ENCODE assay signal across 1 cellular context in the genomic region with DNA sequence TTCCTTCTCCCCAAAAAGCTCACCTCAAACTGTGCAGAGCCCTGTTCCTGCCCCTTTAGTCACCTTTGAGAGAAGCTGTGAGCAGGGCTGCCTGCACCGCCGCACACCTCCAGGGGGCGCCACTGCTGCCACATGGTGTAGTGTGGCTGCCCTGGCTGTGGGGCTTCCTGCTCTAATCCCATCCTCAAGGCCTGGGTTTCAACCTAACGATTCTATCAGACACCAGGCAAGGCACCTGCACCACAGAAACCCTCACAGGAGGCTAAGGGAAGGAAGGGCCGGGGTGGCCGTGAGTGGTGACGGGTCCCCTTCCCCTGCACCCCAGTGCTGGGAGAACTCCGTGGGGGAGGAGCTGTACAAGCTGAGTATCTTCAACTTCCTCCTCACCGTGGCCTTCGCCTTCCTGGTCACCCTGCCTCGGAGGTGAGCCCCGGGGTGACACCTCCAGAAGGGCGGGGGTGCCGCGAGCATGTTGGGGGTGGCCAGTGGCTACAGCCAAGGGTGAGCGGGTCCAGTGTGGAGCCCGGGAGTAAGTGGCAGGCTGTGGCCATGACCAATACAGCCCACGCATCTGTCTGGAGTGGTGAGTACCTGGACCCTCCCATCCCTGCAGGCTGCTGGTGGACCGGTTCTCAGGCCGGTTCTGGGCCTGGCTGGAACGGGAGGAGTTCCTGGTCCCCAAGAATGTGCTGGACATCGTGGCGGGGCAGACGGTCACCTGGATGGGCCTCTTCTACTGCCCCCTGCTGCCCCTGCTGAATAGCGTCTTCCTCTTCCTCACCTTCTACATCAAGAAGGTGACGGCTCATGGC.
TF ChIP-seq lines count a peak whose summit lies in the region.

No MANE protein-coding gene starts in this region.

TF ChIP-seq in HepG2, 621 proteins besides CTCF, POLR2A, EP300 and RAD21 (continued from another document):
- TF ChIP-seq ZNF788 (CRISPR knock-in tag; IDR thresholded peaks at IDR 0.05; ENCODE audit: borderline replicate concordance) (peak; percentile 55; the same call in 1 of the 2 replicates), ZNF670 (CRISPR knock-in tag; IDR thresholded peaks at IDR 0.05; ENCODE audit: borderline replicate concordance) (peak; percentile 73; the same call in 1 of the 2 replicates), ZEB1 (IDR thresholded peaks at IDR 0.05; ENCODE audit: insufficient replicate concordance, low read depth) (peak; percentile 41), ZNF318 (CRISPR knock-in tag; IDR thresholded peaks at IDR 0.05) (peak; percentile 18; the same call in 1 of the 2 replicates), MIER3 (CRISPR knock-in tag; IDR thresholded peaks at IDR 0.05; ENCODE audit: borderline replicate concordance) (0 out of 2 replicates have a peak, but pooled peaks have one; percentile 9), ZNF180 (CRISPR knock-in tag; IDR thresholded peaks at IDR 0.05; ENCODE audit: borderline replicate concordance, low read depth) (no peak), ZNF569 (CRISPR knock-in tag; IDR thresholded peaks at IDR 0.05; ENCODE audit: borderline replicate concordance) (no peak), ZNF615 (CRISPR knock-in tag; IDR thresholded peaks at IDR 0.05; ENCODE audit: borderline replicate concordance) (no peak), ZNF761 (CRISPR knock-in tag; conservative IDR thresholded peaks at IDR 0.05) (no peak), EEA1 (CRISPR knock-in tag; IDR thresholded peaks at IDR 0.05; ENCODE audit: borderline replicate concordance) (peak; percentile 46; the same call in 1 of the 2 replicates), GFI1 (CRISPR knock-in tag; IDR thresholded peaks at IDR 0.05; ENCODE audit: borderline replicate concordance) (no peak), FOXP4 (CRISPR knock-in tag; IDR thresholded peaks at IDR 0.05) (peak; percentile 21; the same call in 1 of the 2 replicates), ZNF263 (CRISPR knock-in tag; IDR thresholded peaks at IDR 0.05) (peak; percentile 72)
- TF ChIP-seq, protein P1, sequence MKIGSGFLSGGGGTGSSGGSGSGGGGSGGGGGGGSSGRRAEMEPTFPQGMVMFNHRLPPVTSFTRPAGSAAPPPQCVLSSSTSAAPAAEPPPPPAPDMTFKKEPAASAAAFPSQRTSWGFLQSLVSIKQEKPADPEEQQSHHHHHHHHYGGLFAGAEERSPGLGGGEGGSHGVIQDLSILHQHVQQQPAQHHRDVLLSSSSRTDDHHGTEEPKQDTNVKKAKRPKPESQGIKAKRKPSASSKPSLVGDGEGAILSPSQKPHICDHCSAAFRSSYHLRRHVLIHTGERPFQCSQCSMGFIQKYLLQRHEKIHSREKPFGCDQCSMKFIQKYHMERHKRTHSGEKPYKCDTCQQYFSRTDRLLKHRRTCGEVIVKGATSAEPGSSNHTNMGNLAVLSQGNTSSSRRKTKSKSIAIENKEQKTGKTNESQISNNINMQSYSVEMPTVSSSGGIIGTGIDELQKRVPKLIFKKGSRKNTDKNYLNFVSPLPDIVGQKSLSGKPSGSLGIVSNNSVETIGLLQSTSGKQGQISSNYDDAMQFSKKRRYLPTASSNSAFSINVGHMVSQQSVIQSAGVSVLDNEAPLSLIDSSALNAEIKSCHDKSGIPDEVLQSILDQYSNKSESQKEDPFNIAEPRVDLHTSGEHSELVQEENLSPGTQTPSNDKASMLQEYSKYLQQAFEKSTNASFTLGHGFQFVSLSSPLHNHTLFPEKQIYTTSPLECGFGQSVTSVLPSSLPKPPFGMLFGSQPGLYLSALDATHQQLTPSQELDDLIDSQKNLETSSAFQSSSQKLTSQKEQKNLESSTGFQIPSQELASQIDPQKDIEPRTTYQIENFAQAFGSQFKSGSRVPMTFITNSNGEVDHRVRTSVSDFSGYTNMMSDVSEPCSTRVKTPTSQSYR (CRISPR knock-in tag; IDR thresholded peaks at IDR 0.05; ENCODE audit: borderline replicate concordance), result peak; percentile 22; the same call in 1 of the 2 replicates
- TF ChIP-seq, protein P2, sequence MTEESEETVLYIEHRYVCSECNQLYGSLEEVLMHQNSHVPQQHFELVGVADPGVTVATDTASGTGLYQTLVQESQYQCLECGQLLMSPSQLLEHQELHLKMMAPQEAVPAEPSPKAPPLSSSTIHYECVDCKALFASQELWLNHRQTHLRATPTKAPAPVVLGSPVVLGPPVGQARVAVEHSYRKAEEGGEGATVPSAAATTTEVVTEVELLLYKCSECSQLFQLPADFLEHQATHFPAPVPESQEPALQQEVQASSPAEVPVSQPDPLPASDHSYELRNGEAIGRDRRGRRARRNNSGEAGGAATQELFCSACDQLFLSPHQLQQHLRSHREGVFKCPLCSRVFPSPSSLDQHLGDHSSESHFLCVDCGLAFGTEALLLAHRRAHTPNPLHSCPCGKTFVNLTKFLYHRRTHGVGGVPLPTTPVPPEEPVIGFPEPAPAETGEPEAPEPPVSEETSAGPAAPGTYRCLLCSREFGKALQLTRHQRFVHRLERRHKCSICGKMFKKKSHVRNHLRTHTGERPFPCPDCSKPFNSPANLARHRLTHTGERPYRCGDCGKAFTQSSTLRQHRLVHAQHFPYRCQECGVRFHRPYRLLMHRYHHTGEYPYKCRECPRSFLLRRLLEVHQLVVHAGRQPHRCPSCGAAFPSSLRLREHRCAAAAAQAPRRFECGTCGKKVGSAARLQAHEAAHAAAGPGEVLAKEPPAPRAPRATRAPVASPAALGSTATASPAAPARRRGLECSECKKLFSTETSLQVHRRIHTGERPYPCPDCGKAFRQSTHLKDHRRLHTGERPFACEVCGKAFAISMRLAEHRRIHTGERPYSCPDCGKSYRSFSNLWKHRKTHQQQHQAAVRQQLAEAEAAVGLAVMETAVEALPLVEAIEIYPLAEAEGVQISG (CRISPR knock-in tag; IDR thresholded peaks at IDR 0.05), result peak; percentile 42; the same call in 1 of the 2 replicates
- TF ChIP-seq, protein P3, sequence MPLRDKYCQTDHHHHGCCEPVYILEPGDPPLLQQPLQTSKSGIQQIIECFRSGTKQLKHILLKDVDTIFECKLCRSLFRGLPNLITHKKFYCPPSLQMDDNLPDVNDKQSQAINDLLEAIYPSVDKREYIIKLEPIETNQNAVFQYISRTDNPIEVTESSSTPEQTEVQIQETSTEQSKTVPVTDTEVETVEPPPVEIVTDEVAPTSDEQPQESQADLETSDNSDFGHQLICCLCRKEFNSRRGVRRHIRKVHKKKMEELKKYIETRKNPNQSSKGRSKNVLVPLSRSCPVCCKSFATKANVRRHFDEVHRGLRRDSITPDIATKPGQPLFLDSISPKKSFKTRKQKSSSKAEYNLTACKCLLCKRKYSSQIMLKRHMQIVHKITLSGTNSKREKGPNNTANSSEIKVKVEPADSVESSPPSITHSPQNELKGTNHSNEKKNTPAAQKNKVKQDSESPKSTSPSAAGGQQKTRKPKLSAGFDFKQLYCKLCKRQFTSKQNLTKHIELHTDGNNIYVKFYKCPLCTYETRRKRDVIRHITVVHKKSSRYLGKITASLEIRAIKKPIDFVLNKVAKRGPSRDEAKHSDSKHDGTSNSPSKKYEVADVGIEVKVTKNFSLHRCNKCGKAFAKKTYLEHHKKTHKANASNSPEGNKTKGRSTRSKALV (CRISPR knock-in tag; IDR thresholded peaks at IDR 0.05), result no peak
